Comparison of ENCODE assay signal across 27 cellular contexts in genomic region chr7:77248154-77248553, GRCh38.
"Had no signal": no experiment of that assay in that cellular context is flagged by ENCODE, and none has a peak within 500 bp of the region (broad histone marks: within the 10 kb centered on the region; RNA-seq: fewer than 3 reads in every experiment).

No MANE protein-coding gene starts in this region.

- H3K27me3 ChIP-seq: stomach, suprapubic skin, testis, thyroid gland, tibial artery, tibial nerve, transverse colon, upper lobe of left lung, upper lobe of right lung, uterus, vagina had no signal

- DNase-seq: stimulated activated CD4-positive, alpha-beta T cell treated with anti-CD3 and anti-CD28 coated beads, Interleukin-2, amount 100 ng/mL, for 48 hours; stimulated activated CD4-positive, alpha-beta T cell treated with anti-CD3 and anti-CD28 coated beads, Interleukin-4, amount 100 ng/mL, for 1 hour; stimulated activated CD4-positive, alpha-beta T cell treated with anti-CD3 and anti-CD28 coated beads, Interleukin-4, amount 100 ng/mL, for 24 hours; stimulated activated CD4-positive, alpha-beta T cell treated with anti-CD3 and anti-CD28 coated beads, Interleukin-4, amount 100 ng/mL, for 4 hours; stimulated activated CD8-positive, alpha-beta memory T cell treated with anti-CD3 and anti-CD28 coated beads, Interleukin-4, amount 100 ng/mL, for 48 hours; stimulated activated naive B cell treated with anti-CD40 and anti-IgM and Interleukin-4, amounts not matched to agents 10 μg/mL and 1 μg/mL and 100 μg/mL, for 72 hours; stimulated activated naive CD4-positive, alpha-beta T cell; stimulated activated naive CD4-positive, alpha-beta T cell treated with Interleukin-2 at 50 U/mL for 16 hours; stimulated activated naive CD8-positive, alpha-beta T cell treated with anti-CD3 and anti-CD28 coated beads, Interleukin-15, amount 100 ng/mL, for 72 hours; stimulated activated naive CD8-positive, alpha-beta T cell treated with anti-CD3 and anti-CD28 coated beads, Interleukin-15, Interleukin-2, amounts not matched to agents 100 U/mL and 50 U/mL, for 24 hours; stomach; substantia nigra; testis; thyroid gland; tibial artery; transverse colon; trophoblast cell; upper lobe of left lung; upper lobe of right lung; uterus had no signal

- H3K27ac ChIP-seq: stomach, suprapubic skin, testis, thoracic aorta, thyroid gland, tibial artery, tibial nerve, transverse colon, upper lobe of left lung, upper lobe of right lung, uterus, vagina had no signal

- H3K36me3 ChIP-seq: stomach, suprapubic skin, thoracic aorta, thyroid gland, tibial artery, tibial nerve, transverse colon, upper lobe of left lung, upper lobe of right lung, uterus, vagina had no signal

- FAIRE-seq: urothelium cell line had no signal

- ATAC-seq: stimulated activated effector memory CD8-positive, alpha-beta T cell treated with anti-CD3 and anti-CD28 coated beads, Interleukin-12 subunit alpha, Interleukin-12 subunit beta, amount 100 ng/mL, for 72 hours; stimulated activated memory B cell treated with anti-CD40 and anti-IgM and Interleukin-4, amounts not matched to agents 10 μg/mL and 1 μg/mL and 100 μg/mL, for 72 hours; stimulated activated naive B cell treated with anti-CD40 and anti-IgM and Interleukin-4, amounts not matched to agents 10 μg/mL and 1 μg/mL and 100 μg/mL, for 72 hours; stimulated activated naive CD8-positive, alpha-beta T cell treated with anti-CD3 and anti-CD28 coated beads, Interleukin-15, amount 100 ng/mL, for 72 hours; stimulated activated naive CD8-positive, alpha-beta T cell treated with anti-CD3 and anti-CD28 coated beads, Interleukin-15, Interleukin-2, amounts not matched to agents 100 U/mL and 50 U/mL, for 24 hours; upper lobe of right lung had no signal

- H3K9me3 ChIP-seq: stomach, suprapubic skin, testis, thoracic aorta, thyroid gland, tibial artery, tibial nerve, transverse colon, upper lobe of left lung, upper lobe of right lung, uterus, vagina had no signal

- H3K4me3 ChIP-seq: stomach, suprapubic skin, testis, thoracic aorta, thyroid gland, tibial artery, tibial nerve, transverse colon, upper lobe of left lung, upper lobe of right lung, uterus, vagina had no signal

- H3K4me1 ChIP-seq: uterus, vagina had no signal
